29 cellular contexts compared by ENCODE assay signal in the genomic region with DNA sequence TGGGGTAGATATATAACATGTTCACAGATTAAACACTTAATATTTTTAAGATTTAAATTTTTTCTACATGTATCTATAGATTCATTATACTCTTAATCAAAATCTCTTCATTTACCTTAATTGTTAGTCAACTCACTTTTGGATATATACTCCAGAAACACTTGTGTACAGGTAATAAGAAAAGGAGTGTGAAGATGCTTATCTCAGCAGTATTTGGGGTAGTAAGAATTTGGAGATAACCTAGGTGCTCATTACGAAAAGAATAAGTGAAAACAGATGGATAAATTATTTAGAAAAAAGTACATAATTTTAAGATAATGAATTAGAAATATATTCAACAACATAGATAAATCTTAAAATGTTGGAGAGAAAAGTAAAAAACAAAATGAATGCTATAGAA.
"Had no signal": no experiment of that assay in that cellular context is flagged by ENCODE, and none has a peak within 500 bp of the region (broad histone marks: within the 10 kb centered on the region; RNA-seq: fewer than 3 reads in every experiment).

No MANE protein-coding gene starts in this region.

- H3K36me3 ChIP-seq: neutrophil, spleen, suprapubic skin, tibial artery, upper lobe of left lung, vagina had no signal

- H3K9me3 ChIP-seq: neutrophil, psoas muscle, spleen, suprapubic skin, testis, tibial artery, upper lobe of left lung, vagina had no signal

- H3K4me1 ChIP-seq: parathyroid adenoma, psoas muscle, spleen, suprapubic skin, testis, upper lobe of left lung, vagina had no signal

- H3K27me3 ChIP-seq: neutrophil, spleen, suprapubic skin, testis, tibial artery, upper lobe of left lung, vagina had no signal

- H3K4me3 ChIP-seq: psoas muscle, skin epidermis, smooth muscle cell, spleen, suprapubic skin, testis, tibial artery, upper lobe of left lung, vagina had no signal

- H3K4me2 ChIP-seq: smooth muscle cell had no signal

- H3K9ac ChIP-seq: parathyroid adenoma had no signal

- DNase-seq: naive B cell; naive thymus-derived CD8-positive, alpha-beta T cell; nephron progenitor cell; nucleus accumbens; psoas muscle; right cardiac atrium; spleen; stimulated activated CD4-positive, alpha-beta T cell treated with anti-CD3 and anti-CD28 coated beads, Interleukin-12 subunit alpha, Interleukin-12 subunit beta, amount 100 ng/mL, for 4 hours; stimulated activated CD4-positive, alpha-beta T cell treated with anti-CD3 and anti-CD28 coated beads, Interleukin-1b, Interleukin-23, amount 100 ng/mL, for 48 hours; stimulated activated CD4-positive, alpha-beta T cell treated with anti-CD3 and anti-CD28 coated beads, Interleukin-4, amount 100 ng/mL, for 1 hour; stimulated activated CD4-positive, alpha-beta T cell treated with anti-CD3 and anti-CD28 coated beads, Interleukin-4, amount 100 ng/mL, for 4 hours; stimulated activated CD8-positive, alpha-beta memory T cell treated with anti-CD3 and anti-CD28 coated beads, Interleukin-4, amount 100 ng/mL, for 48 hours; stimulated activated naive CD4-positive, alpha-beta T cell treated with Interleukin-2 at 50 U/mL for 16 hours; stimulated activated naive CD8-positive, alpha-beta T cell treated with anti-CD3 and anti-CD28 coated beads, Interleukin-15, amount 100 ng/mL, for 72 hours; substantia nigra; testis; tibial artery; trophoblast cell; upper lobe of left lung had no signal

- H3K27ac ChIP-seq: neutrophil, parathyroid adenoma, psoas muscle, skin epidermis, spleen, suprapubic skin, testis, tibial artery, upper lobe of left lung, vagina had no signal

- ATAC-seq: naive thymus-derived CD8-positive, alpha-beta T cell; natural killer cell treated with Interleukin-12 subunit alpha and Interleukin-12 subunit beta and Interleukin-15 and Interleukin-18, amount 100 ng/mL, for 72 hours; psoas muscle; right cardiac atrium; sciatic nerve; stimulated activated memory B cell treated with anti-CD40 and anti-IgM and Interleukin-4, amounts not matched to agents 10 μg/mL and 1 μg/mL and 100 μg/mL, for 72 hours; stimulated activated naive CD8-positive, alpha-beta T cell treated with anti-CD3 and anti-CD28 coated beads, Interleukin-15, amount 100 ng/mL, for 72 hours had no signal

- H3K79me2 ChIP-seq: parathyroid adenoma had no signal

- FAIRE-seq: urothelium cell line had no signal

- H2AFZ ChIP-seq: parathyroid adenoma had no signal
